Comparison of ENCODE assay signal across 9 cellular contexts in the genomic region with DNA sequence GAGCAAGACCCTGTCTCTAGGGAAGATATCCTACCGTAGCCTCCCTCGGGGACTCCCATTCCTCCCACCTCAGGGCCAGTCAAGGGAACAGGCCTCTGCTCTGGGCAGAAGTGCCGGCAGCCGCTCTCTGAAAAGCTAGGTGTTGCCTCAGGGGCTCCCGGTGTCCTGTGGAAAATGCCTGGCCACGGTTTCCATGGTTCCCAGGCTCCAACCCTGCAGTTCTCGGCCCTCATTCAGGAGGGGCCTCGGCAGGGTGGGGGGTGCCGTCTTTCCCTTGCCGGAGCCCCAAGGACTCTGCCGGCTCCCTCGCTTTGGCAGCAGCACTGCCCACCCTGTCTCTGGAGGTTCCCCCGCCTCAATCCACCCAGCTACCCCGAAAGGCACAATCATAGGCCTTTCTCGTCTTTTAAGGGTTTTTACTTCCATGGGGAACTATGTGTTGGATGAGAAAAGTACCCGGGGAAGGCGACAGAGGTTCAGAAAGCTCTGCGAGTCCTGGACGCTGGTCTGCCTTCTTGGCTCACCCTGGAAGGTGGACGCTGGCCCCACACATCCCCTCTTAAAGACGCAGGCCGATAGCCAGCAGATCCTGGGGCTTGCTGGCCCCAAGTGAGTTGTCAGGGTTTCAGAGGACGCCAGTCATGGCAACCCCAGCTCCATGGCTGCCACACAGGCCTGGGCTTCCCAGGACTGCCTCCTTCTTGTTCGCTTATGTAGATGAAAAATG. TPM values are rescaled to one million over a fixed set of nuclear protein-coding genes. Genes with fewer than 3 reads are reported as not detected.
DNase-seq lines count a peak whose midpoint lies in the region; ATAC-seq and TF ChIP-seq lines count a peak whose summit lies in the region.
"Not testable (repeated sequence)": the region's sequence is repeated elsewhere in the genome, so short reads cannot be mapped to it uniquely, and the experiment has no call there.
"Had no signal": no experiment of that assay in that cellular context is flagged by ENCODE, and none has a peak within 500 bp of the region (broad histone marks: within the 10 kb centered on the region; RNA-seq: fewer than 3 reads in every experiment).

No MANE protein-coding gene starts in this region.

- not testable (repeated sequence) for H3K9ac ChIP-seq in endodermal cell (ENCODE audit: extremely low read depth, low read length, poor library complexity, severe bottlenecking)

- DNase-seq in CD14-positive monocyte (ENCODE audit: low spot score), result peak; percentile 46
- peak in 2 of 3 donors; percentile 43 to 55 for DNase-seq in Peyer's patch
- peak; percentile 61 for DNase-seq in endodermal cell
- DNase-seq in right cardiac atrium, result peak in 1 of 3 donors; percentile 69
- peak; percentile 41 to 68 (median 51) for DNase-seq in right lobe of liver
- DNase-seq in osteoblast (ENCODE audit: insufficient read length, low spot score, missing footprints), result peak; percentile 54
- DNase-seq in gastrocnemius medialis, result not testable (repeated sequence)

- H3K36me3 ChIP-seq in Peyer's patch; endodermal cell (ENCODE audit: control insufficient read depth, insufficient read depth, low read length); right lobe of liver; osteoblast (ENCODE audit: insufficient read depth, low read length); gastrocnemius medialis: not testable (repeated sequence)

- H3K27ac Mint-ChIP-seq in CD14-positive monocyte, endodermal cell: not testable (repeated sequence)

- H3K27me3 ChIP-seq in Peyer's patch; endodermal cell (ENCODE audit: control insufficient read depth, insufficient read depth, low read length, poor library complexity, severe bottlenecking); right cardiac atrium (ENCODE audit: control insufficient read depth, insufficient read depth); right lobe of liver; osteoblast (ENCODE audit: insufficient read depth, low read length); gastrocnemius medialis: not testable (repeated sequence)

- not testable (repeated sequence) for H3K4me1 ChIP-seq in Peyer's patch; endodermal cell (ENCODE audit: control insufficient read depth, insufficient read depth, low read length); right cardiac atrium (ENCODE audit: control insufficient read depth, insufficient read depth, low read length); osteoblast (ENCODE audit: insufficient read depth, low read length); gastrocnemius medialis
- H3K4me1 ChIP-seq in right lobe of liver, result peaks cover 0 to 11% (median 0%) of the 10 kb centered on the region in 4 donors

- not testable (repeated sequence) for TF ChIP-seq POLR2A in Peyer's patch (IDR thresholded peaks at IDR 0.05); right lobe of liver (IDR thresholded peaks at IDR 0.05); gastrocnemius medialis (IDR thresholded peaks at IDR 0.05)

- not testable (repeated sequence) for H3K79me2 ChIP-seq in osteoblast (ENCODE audit: insufficient read depth, low read length)

- H3K27me3 Mint-ChIP-seq in CD14-positive monocyte (ENCODE audit: low read depth in 3 of 3); endodermal cell (ENCODE audit: insufficient read depth): not testable (repeated sequence)

- intact Hi-C loops in CD14-positive monocyte (cut with micrococcal nuclease); right lobe of liver (cut with DNase I); gastrocnemius medialis (cut with DNase I; ENCODE audit: low total_unique reads): not testable (repeated sequence)
- intact Hi-C loops in right cardiac atrium (cut with DNase I), result loop anchor here in 1 of 4 donors (10.0 kb wide), 1 partner anchor 107 kb away; a partner anchor contains a TSS

- not testable (repeated sequence) for H3K27ac ChIP-seq in Peyer's patch; endodermal cell (ENCODE audit: low read depth, low read length); right cardiac atrium (ENCODE audit: low read length); osteoblast (ENCODE audit: low read depth, low read length); gastrocnemius medialis
- H3K27ac ChIP-seq in right lobe of liver, result peak overlapping the region in 1 of 3 donors; percentile 44

- in situ Hi-C loops in gastrocnemius medialis (cut with MboI; ENCODE audit: low sequenced_read_pairs in 4 of 4), result loop anchor here in 1 of 4 donors (25.0 kb wide), 1 partner anchor 219 kb away; no protein-coding TSS in a partner anchor

- H3K36me3 Mint-ChIP-seq in CD14-positive monocyte; endodermal cell (ENCODE audit: low read depth): not testable (repeated sequence)

- H3K4me1 Mint-ChIP-seq in CD14-positive monocyte, endodermal cell: not testable (repeated sequence)

- peak; percentile 38 to 42 for ATAC-seq in right cardiac atrium
- peak; percentile 2 to 26 (median 14) for ATAC-seq in right lobe of liver
- peak; percentile 12 to 23 for ATAC-seq in gastrocnemius medialis

- TF ChIP-seq CTCF in CD14-positive monocyte (IDR thresholded peaks at IDR 0.05); Peyer's patch (IDR thresholded peaks at IDR 0.05); endodermal cell (conservative IDR thresholded peaks at IDR 0.05); right lobe of liver (IDR thresholded peaks at IDR 0.05); osteoblast (IDR thresholded peaks at IDR 0.05; ENCODE audit: extremely low read depth, low read depth, low read length); gastrocnemius medialis (IDR thresholded peaks at IDR 0.05 in 4 of 5, conservative IDR thresholded peaks at IDR 0.05 in 1 of 5): not testable (repeated sequence)

- H3K4me3 ChIP-seq in Peyer's patch (peak overlapping the region in 1 of 4 donors; percentile 30), right lobe of liver (peak overlapping the region; percentile 2 to 34 (median 14))
- H3K4me3 ChIP-seq in endodermal cell (ENCODE audit: low read length); right cardiac atrium (ENCODE audit: low read length); osteoblast (ENCODE audit: insufficient read depth, low read length); gastrocnemius medialis: not testable (repeated sequence)

- not testable (repeated sequence) for H3K9me3 ChIP-seq in Peyer's patch; endodermal cell (ENCODE audit: control insufficient read depth, low read length); right cardiac atrium (ENCODE audit: control insufficient read depth, low read length); right lobe of liver; osteoblast (ENCODE audit: low read depth, low read length); gastrocnemius medialis

- WGBS in endodermal cell (ENCODE audit: insufficient coverage in 1 of 2, insufficient read length in 1 of 2), 2 experiments, result 79 to 89% methylated on average over 12 to 20 of the region's 24 CpGs
- WGBS in right cardiac atrium, result 76% methylated on average over 24 of the region's 24 CpGs
- 98% methylated on average over 7 of the region's 24 CpGs for WGBS in right lobe of liver (ENCODE audit: insufficient coverage, low coverage, low lambda C conversion rate, missing lambda C conversion rate)

- H3K9me3 Mint-ChIP-seq in CD14-positive monocyte, endodermal cell: not testable (repeated sequence)

- not testable (repeated sequence) for H4K20me1 ChIP-seq in osteoblast (ENCODE audit: insufficient read depth, low read length)

- H2AFZ ChIP-seq in osteoblast (ENCODE audit: low read length), result not testable (repeated sequence)

- not testable (repeated sequence) for H3K4me3 Mint-ChIP-seq in CD14-positive monocyte, endodermal cell

- H3K4me2 ChIP-seq in osteoblast (ENCODE audit: insufficient read depth, low read length), result not testable (repeated sequence)

RNA-seq across cellular contexts. Expression of a gene that starts 34.2 kb away (rescaled TPM):
- polyA plus RNA-seq in CD14-positive monocyte (not detected), right cardiac atrium (174 TPM)
- total RNA-seq in Peyer's patch (10 to 100 TPM; 22.3 to 68.2 (median 35.6) TPM), endodermal cell (not detected), right cardiac atrium (10 to 100 TPM; 31.8 to 45.9 (median 40.8) TPM), right lobe of liver (1 to 10 TPM in 1 of 6 experiments, under 1 TPM in 5; 0.29 to 5.6 (median 0.41) TPM), osteoblast (0.88 and 1.4 TPM in 2 replicates), gastrocnemius medialis (100 to 1,000 TPM; 602 to 801 (median 626) TPM)
- polyA plus RNA-seq in endodermal cell (2013, experiment 1 of 2), result not detected
- polyA plus RNA-seq in endodermal cell (2013, experiment 2 of 2), result 0.87 TPM
- total RNA-seq: CD4-positive, alpha-beta memory T cell; OCI-LY7 had no signal
- polyA plus RNA-seq: CD4-positive, alpha-beta memory T cell had no signal

Comparison
In these comparisons a context has a peak if more than half of its experiments do, and no peak if none do; other contexts are left out.
1. RNA of a gene that starts 34.2 kb away (total RNA-seq): 602 to 801 TPM in gastrocnemius medialis; 22.3 to 68.2 TPM in Peyer's patch, 31.8 to 45.9 TPM in right cardiac atrium, 0.88 to 1.4 TPM in osteoblast, 0.29 to 5.6 TPM in right lobe of liver and not detected in endodermal cell; every median in the first group is over 4 times any median in the second.
2. Peak in every context shown above with its lines, with median percentiles within 50 percentile points of each other: ATAC-seq.